In genomic region chr22:20131593-20131855, GRCh38 we compare ENCODE assay signal across 1 cellular context.
TF ChIP-seq lines count a peak whose summit lies in the region.

A gene with protein sequence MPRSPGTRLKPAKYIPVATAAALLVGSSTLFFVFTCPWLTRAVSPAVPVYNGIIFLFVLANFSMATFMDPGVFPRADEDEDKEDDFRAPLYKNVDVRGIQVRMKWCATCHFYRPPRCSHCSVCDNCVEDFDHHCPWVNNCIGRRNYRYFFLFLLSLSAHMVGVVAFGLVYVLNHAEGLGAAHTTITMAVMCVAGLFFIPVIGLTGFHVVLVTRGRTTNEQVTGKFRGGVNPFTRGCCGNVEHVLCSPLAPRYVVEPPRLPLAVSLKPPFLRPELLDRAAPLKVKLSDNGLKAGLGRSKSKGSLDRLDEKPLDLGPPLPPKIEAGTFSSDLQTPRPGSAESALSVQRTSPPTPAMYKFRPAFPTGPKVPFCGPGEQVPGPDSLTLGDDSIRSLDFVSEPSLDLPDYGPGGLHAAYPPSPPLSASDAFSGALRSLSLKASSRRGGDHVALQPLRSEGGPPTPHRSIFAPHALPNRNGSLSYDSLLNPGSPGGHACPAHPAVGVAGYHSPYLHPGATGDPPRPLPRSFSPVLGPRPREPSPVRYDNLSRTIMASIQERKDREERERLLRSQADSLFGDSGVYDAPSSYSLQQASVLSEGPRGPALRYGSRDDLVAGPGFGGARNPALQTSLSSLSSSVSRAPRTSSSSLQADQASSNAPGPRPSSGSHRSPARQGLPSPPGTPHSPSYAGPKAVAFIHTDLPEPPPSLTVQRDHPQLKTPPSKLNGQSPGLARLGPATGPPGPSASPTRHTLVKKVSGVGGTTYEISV (plus strand): TSS chr22:20131804. CDS start chr22:20131948, 144 bp downstream.

TF ChIP-seq in GM23338, 12 proteins besides CTCF, POLR2A, EP300 and RAD21 (continued from another document):
- TF ChIP-seq REST (IDR thresholded peaks at IDR 0.05; ENCODE audit: unreplicated experiment) (no peak), CREB1 (CRISPR knock-in tag; IDR thresholded peaks at IDR 0.05; ENCODE audit: low read depth) (no peak), STAT1 (IDR thresholded peaks at IDR 0.05; ENCODE audit: unreplicated experiment) (no peak), NANOG (IDR thresholded peaks at IDR 0.05; ENCODE audit: borderline replicate concordance) (no peak), ETS1 (IDR thresholded peaks at IDR 0.05) (no peak), EZH2phosphoT487 (IDR thresholded peaks at IDR 0.05; ENCODE audit: unreplicated experiment) (no peak), ZNF114 (CRISPR knock-in tag; IDR thresholded peaks at IDR 0.05) (no peak), POLR2AphosphoS5 (IDR thresholded peaks at IDR 0.05; ENCODE audit: low read depth) (no peak)
- TF ChIP-seq, protein P1, sequence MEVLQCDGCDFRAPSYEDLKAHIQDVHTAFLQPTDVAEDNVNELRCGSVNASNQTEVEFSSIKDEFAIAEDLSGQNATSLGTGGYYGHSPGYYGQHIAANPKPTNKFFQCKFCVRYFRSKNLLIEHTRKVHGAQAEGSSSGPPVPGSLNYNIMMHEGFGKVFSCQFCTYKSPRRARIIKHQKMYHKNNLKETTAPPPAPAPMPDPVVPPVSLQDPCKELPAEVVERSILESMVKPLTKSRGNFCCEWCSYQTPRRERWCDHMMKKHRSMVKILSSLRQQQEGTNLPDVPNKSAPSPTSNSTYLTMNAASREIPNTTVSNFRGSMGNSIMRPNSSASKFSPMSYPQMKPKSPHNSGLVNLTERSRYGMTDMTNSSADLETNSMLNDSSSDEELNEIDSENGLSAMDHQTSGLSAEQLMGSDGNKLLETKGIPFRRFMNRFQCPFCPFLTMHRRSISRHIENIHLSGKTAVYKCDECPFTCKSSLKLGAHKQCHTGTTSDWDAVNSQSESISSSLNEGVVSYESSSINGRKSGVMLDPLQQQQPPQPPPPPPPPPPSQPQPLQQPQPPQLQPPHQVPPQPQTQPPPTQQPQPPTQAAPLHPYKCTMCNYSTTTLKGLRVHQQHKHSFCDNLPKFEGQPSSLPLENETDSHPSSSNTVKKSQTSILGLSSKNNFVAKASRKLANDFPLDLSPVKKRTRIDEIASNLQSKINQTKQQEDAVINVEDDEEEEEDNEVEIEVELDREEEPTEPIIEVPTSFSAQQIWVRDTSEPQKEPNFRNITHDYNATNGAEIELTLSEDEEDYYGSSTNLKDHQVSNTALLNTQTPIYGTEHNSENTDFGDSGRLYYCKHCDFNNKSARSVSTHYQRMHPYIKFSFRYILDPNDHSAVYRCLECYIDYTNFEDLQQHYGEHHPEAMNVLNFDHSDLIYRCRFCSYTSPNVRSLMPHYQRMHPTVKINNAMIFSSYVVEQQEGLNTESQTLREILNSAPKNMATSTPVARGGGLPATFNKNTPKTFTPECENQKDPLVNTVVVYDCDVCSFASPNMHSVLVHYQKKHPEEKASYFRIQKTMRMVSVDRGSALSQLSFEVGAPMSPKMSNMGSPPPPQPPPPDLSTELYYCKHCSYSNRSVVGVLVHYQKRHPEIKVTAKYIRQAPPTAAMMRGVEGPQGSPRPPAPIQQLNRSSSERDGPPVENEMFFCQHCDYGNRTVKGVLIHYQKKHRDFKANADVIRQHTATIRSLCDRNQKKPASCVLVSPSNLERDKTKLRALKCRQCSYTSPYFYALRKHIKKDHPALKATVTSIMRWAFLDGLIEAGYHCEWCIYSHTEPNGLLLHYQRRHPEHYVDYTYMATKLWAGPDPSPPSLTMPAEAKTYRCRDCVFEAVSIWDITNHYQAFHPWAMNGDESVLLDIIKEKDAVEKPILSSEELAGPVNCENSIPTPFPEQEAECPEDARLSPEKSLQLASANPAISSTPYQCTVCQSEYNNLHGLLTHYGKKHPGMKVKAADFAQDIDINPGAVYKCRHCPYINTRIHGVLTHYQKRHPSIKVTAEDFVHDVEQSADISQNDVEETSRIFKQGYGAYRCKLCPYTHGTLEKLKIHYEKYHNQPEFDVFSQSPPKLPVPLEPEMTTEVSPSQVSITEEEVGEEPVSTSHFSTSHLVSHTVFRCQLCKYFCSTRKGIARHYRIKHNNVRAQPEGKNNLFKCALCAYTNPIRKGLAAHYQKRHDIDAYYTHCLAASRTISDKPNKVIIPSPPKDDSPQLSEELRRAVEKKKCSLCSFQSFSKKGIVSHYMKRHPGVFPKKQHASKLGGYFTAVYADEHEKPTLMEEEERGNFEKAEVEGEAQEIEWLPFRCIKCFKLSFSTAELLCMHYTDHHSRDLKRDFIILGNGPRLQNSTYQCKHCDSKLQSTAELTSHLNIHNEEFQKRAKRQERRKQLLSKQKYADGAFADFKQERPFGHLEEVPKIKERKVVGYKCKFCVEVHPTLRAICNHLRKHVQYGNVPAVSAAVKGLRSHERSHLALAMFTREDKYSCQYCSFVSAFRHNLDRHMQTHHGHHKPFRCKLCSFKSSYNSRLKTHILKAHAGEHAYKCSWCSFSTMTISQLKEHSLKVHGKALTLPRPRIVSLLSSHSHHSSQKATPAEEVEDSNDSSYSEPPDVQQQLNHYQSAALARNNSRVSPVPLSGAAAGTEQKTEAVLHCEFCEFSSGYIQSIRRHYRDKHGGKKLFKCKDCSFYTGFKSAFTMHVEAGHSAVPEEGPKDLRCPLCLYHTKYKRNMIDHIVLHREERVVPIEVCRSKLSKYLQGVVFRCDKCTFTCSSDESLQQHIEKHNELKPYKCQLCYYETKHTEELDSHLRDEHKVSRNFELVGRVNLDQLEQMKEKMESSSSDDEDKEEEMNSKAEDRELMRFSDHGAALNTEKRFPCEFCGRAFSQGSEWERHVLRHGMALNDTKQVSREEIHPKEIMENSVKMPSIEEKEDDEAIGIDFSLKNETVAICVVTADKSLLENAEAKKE (CRISPR knock-in tag; IDR thresholded peaks at IDR 0.05), result no peak
